Comparison of ENCODE assay signal across 1 cellular context in genomic region chr7:151000886-151001495, GRCh38.
TF ChIP-seq lines count a peak whose summit lies in the region.

No MANE protein-coding gene starts in this region.

TF ChIP-seq in K562, 482 proteins besides CTCF, POLR2A, EP300 and RAD21:
- peak; percentile 31; the same call in 1 of the 2 replicates for TF ChIP-seq ARID1B (IDR thresholded peaks at IDR 0.05)
- 0 out of 2 replicates have a peak, but pooled peaks have one; percentile 22 for TF ChIP-seq MAX (CRISPR knock-in tag; IDR thresholded peaks at IDR 0.05)
- TF ChIP-seq TFE3 (CRISPR knock-in tag; IDR thresholded peaks at IDR 0.05): no peak
- 0 out of 4 replicates have a peak, but pooled peaks of 1 of the 2 experiments have one; percentile 6 for TF ChIP-seq TEAD1 (CRISPR knock-in tag; IDR thresholded peaks at IDR 0.05)
- TF ChIP-seq ZNF174 (CRISPR knock-in tag; IDR thresholded peaks at IDR 0.05): no peak
- peak; percentile 58 for TF ChIP-seq TEAD4 (IDR thresholded peaks at IDR 0.05; ENCODE audit: low read length)
- no peak for TF ChIP-seq TEAD4 (CRISPR knock-in tag; IDR thresholded peaks at IDR 0.05; ENCODE audit: borderline replicate concordance)
- peak; percentile 65; the same call in 1 of the 2 replicates for TF ChIP-seq TCF3 (CRISPR knock-in tag; IDR thresholded peaks at IDR 0.05)
- TF ChIP-seq NFE2 (IDR thresholded peaks at IDR 0.05; ENCODE audit: low read depth): peak; percentile 28; the same call in 1 of the 2 replicates
- 0 out of 2 replicates have a peak, but pooled peaks have one; percentile 38 for TF ChIP-seq RUNX1 (IDR thresholded peaks at IDR 0.05; ENCODE audit: low read depth)
- TF ChIP-seq TAL1 (IDR thresholded peaks at IDR 0.05): peak; percentile 22; the same call in 1 of the 2 replicates
- TF ChIP-seq ZZZ3 (IDR thresholded peaks at IDR 0.05): no peak
- TF ChIP-seq HDAC1 (IDR thresholded peaks at IDR 0.05): 0 out of 4 replicates have a peak, but pooled peaks of 1 of the 2 experiments have one; percentile 18
- no peak for TF ChIP-seq MTA2 (IDR thresholded peaks at IDR 0.05; ENCODE audit: low read depth)
- peak in 1 of 2 experiments; percentile 82; a peak in 2 of 4 replicates for TF ChIP-seq MLLT1 (IDR thresholded peaks at IDR 0.05)
- no peak for TF ChIP-seq PCBP1 (IDR thresholded peaks at IDR 0.05; ENCODE audit: low read depth, low read length, poor library complexity, severe bottlenecking)
- peak; percentile 38 for TF ChIP-seq CBFA2T2 (conservative IDR thresholded peaks at IDR 0.05)
- TF ChIP-seq ZBTB1 (CRISPR knock-in tag; IDR thresholded peaks at IDR 0.05; ENCODE audit: borderline replicate concordance, low read depth): peak; percentile 94
- TF ChIP-seq ZBTB43 (CRISPR knock-in tag; IDR thresholded peaks at IDR 0.05): no peak
- no peak for TF ChIP-seq POLR2AphosphoS2 (IDR thresholded peaks at IDR 0.05; ENCODE audit: low read length)
- no peak for TF ChIP-seq BDP1 (IDR thresholded peaks at IDR 0.05; ENCODE audit: insufficient read depth, insufficient read length)
- 0 out of 4 replicates have a peak, but pooled peaks of 1 of the 2 experiments have one; percentile 41 for TF ChIP-seq KDM1A (IDR thresholded peaks at IDR 0.05)
- TF ChIP-seq ZNF316 (IDR thresholded peaks at IDR 0.05): peak; percentile 29; the same call in 1 of the 2 replicates
- TF ChIP-seq RCOR1 (IDR thresholded peaks at IDR 0.05; ENCODE audit: borderline replicate concordance in 1 of 2, low read depth in 2 of 2, low read length in 2 of 2): peak in 1 of 2 experiments; percentile 20; a peak in 1 of 4 replicates
- no peak for TF ChIP-seq PATZ1 (CRISPR knock-in tag; IDR thresholded peaks at IDR 0.05; ENCODE audit: borderline replicate concordance)
- peak; percentile 71 for TF ChIP-seq CBFA2T3 (IDR thresholded peaks at IDR 0.05)
